In genomic region chr6:13709698-13710551, GRCh38 we compare ENCODE assay signal across 1 cellular context.
TF ChIP-seq lines count a peak whose summit lies in the region.

No MANE protein-coding gene starts in this region.

TF ChIP-seq in GM12878, 131 proteins besides CTCF, POLR2A, EP300 and RAD21 (continued from another document):
- TF ChIP-seq NFYA (IDR thresholded peaks at IDR 0.05; ENCODE audit: borderline replicate concordance, low read depth, low read length) (no peak), SIX5 (IDR thresholded peaks at IDR 0.05; ENCODE audit: low read depth, low read length, severe bottlenecking) (no peak), EED (IDR thresholded peaks at IDR 0.05; ENCODE audit: low read depth) (no peak), PAX5 (IDR thresholded peaks at IDR 0.05; ENCODE audit: borderline replicate concordance, low read depth, low read length) (no peak), MEF2A (IDR thresholded peaks at IDR 0.05; ENCODE audit: insufficient read depth, low read depth, low read length) (no peak), ZZZ3 (IDR thresholded peaks at IDR 0.05; ENCODE audit: control insufficient read depth, insufficient read length, low read depth) (no peak), PKNOX1 (IDR thresholded peaks at IDR 0.05) (peak; percentile 60), GABPA (IDR thresholded peaks at IDR 0.05; ENCODE audit: low read depth) (no peak), STAT1 (conservative IDR thresholded peaks at IDR 0.05) (no peak), ZSCAN29 (IDR thresholded peaks at IDR 0.05) (no peak), SMAD5 (IDR thresholded peaks at IDR 0.05; ENCODE audit: low read depth) (no peak), JUND (IDR thresholded peaks at IDR 0.05; ENCODE audit: low read depth, low read length) (no peak), ESRRA (IDR thresholded peaks at IDR 0.05; ENCODE audit: low read length) (no peak), RBBP5 (conservative IDR thresholded peaks at IDR 0.05) (no peak), MXI1 (IDR thresholded peaks at IDR 0.05; ENCODE audit: low read depth, low read length) (peak; percentile 29; the same call in 1 of the 2 replicates), DPF2 (IDR thresholded peaks at IDR 0.05) (no peak), ZBTB4 (CRISPR knock-in tag; IDR thresholded peaks at IDR 0.05) (no peak), FOS (IDR thresholded peaks at IDR 0.05; ENCODE audit: borderline replicate concordance, extremely low read depth, insufficient read length) (no peak), MYB (IDR thresholded peaks at IDR 0.05; ENCODE audit: borderline replicate concordance, low read depth, low read length) (no peak), CHD1 (IDR thresholded peaks at IDR 0.05; ENCODE audit: low read depth, low read length) (no peak), TAF1 (IDR thresholded peaks at IDR 0.05; ENCODE audit: borderline replicate concordance, low read depth, low read length) (no peak), FOXK2 (IDR thresholded peaks at IDR 0.05) (peak; percentile 31; the same call in 1 of the 2 replicates), TARDBP (IDR thresholded peaks at IDR 0.05; ENCODE audit: borderline replicate concordance) (no peak), ASH2L (IDR thresholded peaks at IDR 0.05; ENCODE audit: borderline replicate concordance, low read depth) (0 out of 2 replicates have a peak, but pooled peaks have one; percentile 4)
- TF ChIP-seq, protein P1, sequence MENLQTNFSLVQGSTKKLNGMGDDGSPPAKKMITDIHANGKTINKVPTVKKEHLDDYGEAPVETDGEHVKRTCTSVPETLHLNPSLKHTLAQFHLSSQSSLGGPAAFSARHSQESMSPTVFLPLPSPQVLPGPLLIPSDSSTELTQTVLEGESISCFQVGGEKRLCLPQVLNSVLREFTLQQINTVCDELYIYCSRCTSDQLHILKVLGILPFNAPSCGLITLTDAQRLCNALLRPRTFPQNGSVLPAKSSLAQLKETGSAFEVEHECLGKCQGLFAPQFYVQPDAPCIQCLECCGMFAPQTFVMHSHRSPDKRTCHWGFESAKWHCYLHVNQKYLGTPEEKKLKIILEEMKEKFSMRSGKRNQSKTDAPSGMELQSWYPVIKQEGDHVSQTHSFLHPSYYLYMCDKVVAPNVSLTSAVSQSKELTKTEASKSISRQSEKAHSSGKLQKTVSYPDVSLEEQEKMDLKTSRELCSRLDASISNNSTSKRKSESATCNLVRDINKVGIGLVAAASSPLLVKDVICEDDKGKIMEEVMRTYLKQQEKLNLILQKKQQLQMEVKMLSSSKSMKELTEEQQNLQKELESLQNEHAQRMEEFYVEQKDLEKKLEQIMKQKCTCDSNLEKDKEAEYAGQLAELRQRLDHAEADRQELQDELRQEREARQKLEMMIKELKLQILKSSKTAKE (IDR thresholded peaks at IDR 0.05; ENCODE audit: low read depth, poor library complexity, severe bottlenecking), result no peak
- TF ChIP-seq, protein P2, sequence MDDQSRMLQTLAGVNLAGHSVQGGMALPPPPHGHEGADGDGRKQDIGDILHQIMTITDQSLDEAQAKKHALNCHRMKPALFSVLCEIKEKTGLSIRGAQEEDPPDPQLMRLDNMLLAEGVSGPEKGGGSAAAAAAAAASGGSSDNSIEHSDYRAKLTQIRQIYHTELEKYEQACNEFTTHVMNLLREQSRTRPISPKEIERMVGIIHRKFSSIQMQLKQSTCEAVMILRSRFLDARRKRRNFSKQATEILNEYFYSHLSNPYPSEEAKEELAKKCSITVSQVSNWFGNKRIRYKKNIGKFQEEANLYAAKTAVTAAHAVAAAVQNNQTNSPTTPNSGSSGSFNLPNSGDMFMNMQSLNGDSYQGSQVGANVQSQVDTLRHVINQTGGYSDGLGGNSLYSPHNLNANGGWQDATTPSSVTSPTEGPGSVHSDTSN (IDR thresholded peaks at IDR 0.05; ENCODE audit: insufficient replicate concordance, low read depth, low read length), result no peak
- TF ChIP-seq, protein P3, sequence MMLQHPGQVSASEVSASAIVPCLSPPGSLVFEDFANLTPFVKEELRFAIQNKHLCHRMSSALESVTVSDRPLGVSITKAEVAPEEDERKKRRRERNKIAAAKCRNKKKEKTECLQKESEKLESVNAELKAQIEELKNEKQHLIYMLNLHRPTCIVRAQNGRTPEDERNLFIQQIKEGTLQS (IDR thresholded peaks at IDR 0.05; ENCODE audit: borderline replicate concordance, extremely low read depth, low read depth, low read length), result no peak
- TF ChIP-seq, protein P4, sequence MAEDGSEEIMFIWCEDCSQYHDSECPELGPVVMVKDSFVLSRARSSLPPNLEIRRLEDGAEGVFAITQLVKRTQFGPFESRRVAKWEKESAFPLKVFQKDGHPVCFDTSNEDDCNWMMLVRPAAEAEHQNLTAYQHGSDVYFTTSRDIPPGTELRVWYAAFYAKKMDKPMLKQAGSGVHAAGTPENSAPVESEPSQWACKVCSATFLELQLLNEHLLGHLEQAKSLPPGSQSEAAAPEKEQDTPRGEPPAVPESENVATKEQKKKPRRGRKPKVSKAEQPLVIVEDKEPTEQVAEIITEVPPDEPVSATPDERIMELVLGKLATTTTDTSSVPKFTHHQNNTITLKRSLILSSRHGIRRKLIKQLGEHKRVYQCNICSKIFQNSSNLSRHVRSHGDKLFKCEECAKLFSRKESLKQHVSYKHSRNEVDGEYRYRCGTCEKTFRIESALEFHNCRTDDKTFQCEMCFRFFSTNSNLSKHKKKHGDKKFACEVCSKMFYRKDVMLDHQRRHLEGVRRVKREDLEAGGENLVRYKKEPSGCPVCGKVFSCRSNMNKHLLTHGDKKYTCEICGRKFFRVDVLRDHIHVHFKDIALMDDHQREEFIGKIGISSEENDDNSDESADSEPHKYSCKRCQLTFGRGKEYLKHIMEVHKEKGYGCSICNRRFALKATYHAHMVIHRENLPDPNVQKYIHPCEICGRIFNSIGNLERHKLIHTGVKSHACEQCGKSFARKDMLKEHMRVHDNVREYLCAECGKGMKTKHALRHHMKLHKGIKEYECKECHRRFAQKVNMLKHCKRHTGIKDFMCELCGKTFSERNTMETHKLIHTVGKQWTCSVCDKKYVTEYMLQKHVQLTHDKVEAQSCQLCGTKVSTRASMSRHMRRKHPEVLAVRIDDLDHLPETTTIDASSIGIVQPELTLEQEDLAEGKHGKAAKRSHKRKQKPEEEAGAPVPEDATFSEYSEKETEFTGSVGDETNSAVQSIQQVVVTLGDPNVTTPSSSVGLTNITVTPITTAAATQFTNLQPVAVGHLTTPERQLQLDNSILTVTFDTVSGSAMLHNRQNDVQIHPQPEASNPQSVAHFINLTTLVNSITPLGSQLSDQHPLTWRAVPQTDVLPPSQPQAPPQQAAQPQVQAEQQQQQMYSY (CRISPR knock-in tag; IDR thresholded peaks at IDR 0.05), result no peak
TF ChIP-seq in GM12878: peak in this region for 6.
